Comparison of ENCODE assay signal across 2 cellular contexts in the genomic region with DNA sequence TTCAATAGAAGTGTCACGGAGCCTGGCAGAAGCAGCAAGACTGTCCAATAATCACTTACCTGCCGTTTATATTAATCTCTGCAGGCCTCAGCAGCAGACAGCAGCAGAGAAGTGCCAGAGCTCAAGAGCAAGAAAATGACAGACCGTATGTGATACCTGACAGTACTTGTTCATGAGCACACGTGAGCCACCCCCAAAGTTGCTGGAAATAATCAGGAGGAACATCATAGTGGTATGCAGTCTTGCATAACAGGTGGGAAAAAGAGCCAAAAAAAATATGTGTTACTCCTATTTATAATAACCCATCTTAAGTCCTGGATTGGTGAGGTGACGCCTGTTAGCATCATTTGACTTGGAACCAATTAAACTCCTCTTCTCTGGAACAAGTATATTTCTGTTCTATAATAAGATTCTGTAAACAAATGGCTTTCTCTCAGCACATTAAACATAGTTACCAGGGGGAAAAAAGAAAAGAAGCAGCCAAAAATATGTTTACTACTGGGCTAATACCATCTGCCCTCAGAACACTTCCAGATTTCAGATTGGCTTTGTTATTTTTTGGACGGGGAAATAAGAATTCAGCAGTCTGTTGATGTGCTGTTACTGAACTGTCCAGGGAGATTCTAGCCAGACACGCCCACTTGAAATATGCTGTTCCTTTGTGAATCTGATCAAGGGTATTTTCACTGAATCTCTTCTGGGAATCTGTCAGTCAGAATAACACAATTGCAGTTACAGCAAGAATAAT.
TF ChIP-seq lines count a peak whose summit lies in the region.

No MANE protein-coding gene starts in this region.

TF ChIP-seq in A549, 52 proteins besides CTCF, POLR2A, EP300 and RAD21:
- TF ChIP-seq HEYL (CRISPR knock-in tag; IDR thresholded peaks at IDR 0.05) (no peak), CBX8 (IDR thresholded peaks at IDR 0.05) (no peak), FOSL2 (IDR thresholded peaks at IDR 0.05) (no peak), FOSL2 (CRISPR knock-in tag; IDR thresholded peaks at IDR 0.05) (no peak), PHF8 (IDR thresholded peaks at IDR 0.05; ENCODE audit: borderline replicate concordance, low read depth) (no peak), ZSCAN20 (CRISPR knock-in tag; IDR thresholded peaks at IDR 0.05) (no peak), JUNB (IDR thresholded peaks at IDR 0.05) (no peak), MYC (IDR thresholded peaks at IDR 0.05; ENCODE audit: borderline replicate concordance, low read length) (no peak), NPAS2 (CRISPR knock-in tag; IDR thresholded peaks at IDR 0.05; ENCODE audit: borderline replicate concordance) (no peak), ZNF302 (CRISPR knock-in tag; IDR thresholded peaks at IDR 0.05) (no peak), POLR2AphosphoS2 (conservative IDR thresholded peaks at IDR 0.05; ENCODE audit: low read length) (no peak), CHD4 (IDR thresholded peaks at IDR 0.05; ENCODE audit: borderline replicate concordance) (no peak), CBX2 (IDR thresholded peaks at IDR 0.05; ENCODE audit: borderline replicate concordance, low read depth) (no peak), GATA3 (IDR thresholded peaks at IDR 0.05; ENCODE audit: borderline replicate concordance) (no peak), JUN (IDR thresholded peaks at IDR 0.05) (no peak)
- TF ChIP-seq, protein P1, sequence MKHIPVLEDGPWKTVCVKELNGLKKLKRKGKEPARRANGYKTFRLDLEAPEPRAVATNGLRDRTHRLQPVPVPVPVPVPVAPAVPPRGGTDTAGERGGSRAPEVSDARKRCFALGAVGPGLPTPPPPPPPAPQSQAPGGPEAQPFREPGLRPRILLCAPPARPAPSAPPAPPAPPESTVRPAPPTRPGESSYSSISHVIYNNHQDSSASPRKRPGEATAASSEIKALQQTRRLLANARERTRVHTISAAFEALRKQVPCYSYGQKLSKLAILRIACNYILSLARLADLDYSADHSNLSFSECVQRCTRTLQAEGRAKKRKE (CRISPR knock-in tag; IDR thresholded peaks at IDR 0.05; ENCODE audit: low read depth) = no peak
- TF ChIP-seq, protein P2, sequence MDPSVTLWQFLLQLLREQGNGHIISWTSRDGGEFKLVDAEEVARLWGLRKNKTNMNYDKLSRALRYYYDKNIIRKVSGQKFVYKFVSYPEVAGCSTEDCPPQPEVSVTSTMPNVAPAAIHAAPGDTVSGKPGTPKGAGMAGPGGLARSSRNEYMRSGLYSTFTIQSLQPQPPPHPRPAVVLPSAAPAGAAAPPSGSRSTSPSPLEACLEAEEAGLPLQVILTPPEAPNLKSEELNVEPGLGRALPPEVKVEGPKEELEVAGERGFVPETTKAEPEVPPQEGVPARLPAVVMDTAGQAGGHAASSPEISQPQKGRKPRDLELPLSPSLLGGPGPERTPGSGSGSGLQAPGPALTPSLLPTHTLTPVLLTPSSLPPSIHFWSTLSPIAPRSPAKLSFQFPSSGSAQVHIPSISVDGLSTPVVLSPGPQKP (IDR thresholded peaks at IDR 0.05; ENCODE audit: low read depth, low read length) = no peak
- TF ChIP-seq, protein P3, sequence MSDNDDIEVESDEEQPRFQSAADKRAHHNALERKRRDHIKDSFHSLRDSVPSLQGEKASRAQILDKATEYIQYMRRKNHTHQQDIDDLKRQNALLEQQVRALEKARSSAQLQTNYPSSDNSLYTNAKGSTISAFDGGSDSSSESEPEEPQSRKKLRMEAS (IDR thresholded peaks at IDR 0.05) = no peak
- TF ChIP-seq, protein P4, sequence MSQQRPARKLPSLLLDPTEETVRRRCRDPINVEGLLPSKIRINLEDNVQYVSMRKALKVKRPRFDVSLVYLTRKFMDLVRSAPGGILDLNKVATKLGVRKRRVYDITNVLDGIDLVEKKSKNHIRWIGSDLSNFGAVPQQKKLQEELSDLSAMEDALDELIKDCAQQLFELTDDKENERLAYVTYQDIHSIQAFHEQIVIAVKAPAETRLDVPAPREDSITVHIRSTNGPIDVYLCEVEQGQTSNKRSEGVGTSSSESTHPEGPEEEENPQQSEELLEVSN (IDR thresholded peaks at IDR 0.05; ENCODE audit: borderline replicate concordance, low read depth) = no peak
- TF ChIP-seq, protein P5, sequence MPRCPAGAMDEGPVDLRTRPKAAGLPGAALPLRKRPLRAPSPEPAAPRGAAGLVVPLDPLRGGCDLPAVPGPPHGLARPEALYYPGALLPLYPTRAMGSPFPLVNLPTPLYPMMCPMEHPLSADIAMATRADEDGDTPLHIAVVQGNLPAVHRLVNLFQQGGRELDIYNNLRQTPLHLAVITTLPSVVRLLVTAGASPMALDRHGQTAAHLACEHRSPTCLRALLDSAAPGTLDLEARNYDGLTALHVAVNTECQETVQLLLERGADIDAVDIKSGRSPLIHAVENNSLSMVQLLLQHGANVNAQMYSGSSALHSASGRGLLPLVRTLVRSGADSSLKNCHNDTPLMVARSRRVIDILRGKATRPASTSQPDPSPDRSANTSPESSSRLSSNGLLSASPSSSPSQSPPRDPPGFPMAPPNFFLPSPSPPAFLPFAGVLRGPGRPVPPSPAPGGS (IDR thresholded peaks at IDR 0.05) = no peak
TF ChIP-seq in A549: peak in this region for 0.

TF ChIP-seq in HEK293, 187 proteins besides CTCF, POLR2A, EP300 and RAD21:
- TF ChIP-seq ZNF19 (tag by site-specific recombination; IDR thresholded peaks at IDR 0.05; ENCODE audit: low read depth) = no peak
- no peak for TF ChIP-seq ZNF426 (tag by site-specific recombination; IDR thresholded peaks at IDR 0.05)
- TF ChIP-seq PRDM1 (tag by site-specific recombination; IDR thresholded peaks at IDR 0.05) = no peak
- no peak for TF ChIP-seq ZNF324 (tag by site-specific recombination; IDR thresholded peaks at IDR 0.05)
- TF ChIP-seq KLF9 (tag by site-specific recombination; IDR thresholded peaks at IDR 0.05; ENCODE audit: low read depth) = peak; percentile 16; the same call in 1 of the 2 replicates
- no peak for TF ChIP-seq ZNF514 (tag by site-specific recombination; IDR thresholded peaks at IDR 0.05)
- no peak for TF ChIP-seq ZFP3 (tag by site-specific recombination; IDR thresholded peaks at IDR 0.05; ENCODE audit: low read depth)
- no peak for TF ChIP-seq ZNF654 (tag by site-specific recombination; IDR thresholded peaks at IDR 0.05; ENCODE audit: low read depth)
TF ChIP-seq in HEK293: peak in this region for 1.
